ENCODE assay signal across 26 cellular contexts in the genomic region with DNA sequence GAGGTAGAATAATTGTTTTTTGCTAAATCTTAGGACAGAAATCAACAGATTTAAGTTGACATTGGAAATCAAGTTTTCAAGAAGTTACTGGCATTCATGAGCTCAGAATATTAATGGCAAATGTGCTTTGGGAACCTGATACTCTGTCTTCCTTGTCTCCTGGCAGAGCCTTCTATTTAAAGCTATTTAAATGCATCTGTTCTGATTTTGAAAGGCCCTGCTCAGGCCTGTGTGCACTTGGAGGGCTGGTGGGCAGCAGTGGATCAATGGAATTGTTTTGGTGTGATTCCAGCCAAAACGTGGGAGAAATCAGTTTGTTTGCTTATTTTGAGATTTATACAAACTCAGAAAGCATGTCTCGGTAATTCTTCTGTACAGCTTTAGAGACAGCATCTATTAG. TPM values are rescaled to one million over a fixed set of nuclear protein-coding genes. Genes with fewer than 3 reads are reported as not detected.
DNase-seq lines count a peak whose midpoint lies in the region; ATAC-seq and TF ChIP-seq lines count a peak whose summit lies in the region.
"Had no signal": no experiment of that assay in that cellular context is flagged by ENCODE, and none has a peak within 500 bp of the region (broad histone marks: within the 10 kb centered on the region; RNA-seq: fewer than 3 reads in every experiment).

No MANE protein-coding gene starts in this region.

- intact Hi-C loops in CD14-positive monocyte (cut with micrococcal nuclease): no loop called here

- peak overlapping the region; percentile 73 to 83 (median 75) for H3K27ac Mint-ChIP-seq in nephron
- H3K27ac Mint-ChIP-seq in CD14-positive monocyte: no peak overlapping the region
- H3K27ac Mint-ChIP-seq: activated CD4-positive, alpha-beta T cell treated with anti-CD3 and anti-CD28 coated beads, Interleukin-2, amount 10 ng/mL, durations not matched to agents 7 days and 5 days; CD4-positive, alpha-beta memory T cell; naive thymus-derived CD4-positive, alpha-beta T cell had no signal

- H3K36me3 Mint-ChIP-seq in nephron (ENCODE audit: low read depth) (peaks cover 35% of the 10 kb centered on the region), CD14-positive monocyte (no peaks in the 10 kb centered on the region)
- H3K36me3 Mint-ChIP-seq: CD4-positive, alpha-beta memory T cell; naive thymus-derived CD4-positive, alpha-beta T cell had no signal

- H3K4me3 Mint-ChIP-seq in nephron: peak overlapping the region in 1 of 3 experiments; percentile 63
- H3K4me3 Mint-ChIP-seq in CD14-positive monocyte: no peak overlapping the region
- H3K4me3 Mint-ChIP-seq: activated CD4-positive, alpha-beta T cell treated with anti-CD3 and anti-CD28 coated beads, Interleukin-2, amount 10 ng/mL, durations not matched to agents 7 days and 5 days; activated T-cell treated with anti-CD3 and anti-CD28 coated beads, Interleukin-2, amount 50 U/mL, for 4 hours; CD4-positive, alpha-beta memory T cell; naive thymus-derived CD4-positive, alpha-beta T cell had no signal

- DNase-seq in NCI-H2171 treated with DMSO at 0.1 percent for 48 hours (lab: John Stamatoyannopoulos, UW): peak; percentile 11
- DNase-seq in NCI-H2171 (lab: John Stamatoyannopoulos, UW): no peak
- peak; percentile 27 for DNase-seq in NCI-H524 treated with DMSO at 0.1 percent for 48 hours (lab: John Stamatoyannopoulos, UW)
- peak; percentile 63 for DNase-seq in fibroblast of peridontal ligament (ENCODE audit: extremely low read depth)
- DNase-seq in T-helper 2 cell: no peak
- DNase-seq in CD14-positive monocyte (ENCODE audit: low spot score): no peak
- DNase-seq: activated CD4-positive, alpha-beta T cell treated with anti-CD3 and anti-CD28 coated beads, Interleukin-2, amount 10 ng/mL, durations not matched to agents 7 days and 5 days; activated gamma-delta T cell treated with Interleukin-2 at 50 U/mL for 16 hours; activated T-cell treated with anti-CD3 and anti-CD28 coated beads, Interleukin-2, amount 50 U/mL, for 4 hours; adrenal gland; AML-193; body of pancreas; CD4-positive, alpha-beta memory T cell; mesendoderm; naive thymus-derived CD4-positive, alpha-beta T cell; NCI-H1417; NCI-H510A treated with DMSO at 0.1 percent for 48 hours; occipital lobe; PC-9; SHP77; stimulated activated naive CD8-positive, alpha-beta T cell treated with anti-CD3 and anti-CD28 coated beads, Interleukin-15, Interleukin-2, amounts not matched to agents 100 U/mL and 50 U/mL, for 24 hours; T1000; WERI-Rb-1 had no signal

- peaks cover 20% of the 10 kb centered on the region for H3K9me3 Mint-ChIP-seq in nephron
- H3K9me3 Mint-ChIP-seq in CD14-positive monocyte: peaks cover 0 to 10% (median 3%) of the 10 kb centered on the region in 7 donors

- H3K4me1 Mint-ChIP-seq in nephron (peaks cover 52% of the 10 kb centered on the region), CD14-positive monocyte (no peaks in the 10 kb centered on the region)
- H3K4me1 Mint-ChIP-seq: activated CD4-positive, alpha-beta T cell treated with anti-CD3 and anti-CD28 coated beads, Interleukin-2, amount 10 ng/mL, durations not matched to agents 7 days and 5 days; CD4-positive, alpha-beta memory T cell; naive thymus-derived CD4-positive, alpha-beta T cell had no signal

- TF ChIP-seq CTCF in nephron (IDR thresholded peaks at IDR 0.05; ENCODE audit: unreplicated experiment in 3 of 3): no peak
- TF ChIP-seq CTCF in CD14-positive monocyte (IDR thresholded peaks at IDR 0.05): no peak

- ATAC-seq in HG02884 (IDR thresholded peaks at IDR 0.05; ENCODE audit: unreplicated experiment): no peak
- ATAC-seq: activated T-cell treated with anti-CD3 and anti-CD28 coated beads, Interleukin-2, amount 50 U/mL, for 4 hours; body of pancreas; left lobe of liver; naive thymus-derived CD4-positive, alpha-beta T cell; stimulated activated naive CD8-positive, alpha-beta T cell treated with anti-CD3 and anti-CD28 coated beads, Interleukin-15, Interleukin-2, amounts not matched to agents 100 U/mL and 50 U/mL, for 24 hours had no signal

- H3K27me3 Mint-ChIP-seq in nephron (ENCODE audit: low read depth) (no peaks in the 10 kb centered on the region), CD14-positive monocyte (ENCODE audit: low read depth in 3 of 3) (peaks cover 0 to 2% (median 0%) of the 10 kb centered on the region in 3 donors)
- H3K27me3 Mint-ChIP-seq: activated CD4-positive, alpha-beta T cell treated with anti-CD3 and anti-CD28 coated beads, Interleukin-2, amount 10 ng/mL, durations not matched to agents 7 days and 5 days; CD4-positive, alpha-beta memory T cell; naive thymus-derived CD4-positive, alpha-beta T cell had no signal

RNA-seq across cellular contexts. Expression of a gene that starts 38.5 kb away (rescaled TPM):
- polyA plus RNA-seq in CD14-positive monocyte: not detected
- polyA plus RNA-seq: CD4-positive, alpha-beta memory T cell; naive thymus-derived CD4-positive, alpha-beta T cell had no signal

Comparison
In these comparisons a context has a peak if more than half of its experiments do, and no peak if none do; other contexts are left out.
1. DNase-seq: peak in NCI-H2171 treated with DMSO at 0.1 percent for 48 hours (single experiment), NCI-H524 treated with DMSO at 0.1 percent for 48 hours (single experiment) and fibroblast of peridontal ligament (single experiment); none in NCI-H2171 (single experiment), T-helper 2 cell (0 of 5) and CD14-positive monocyte (single experiment).
2. H3K27ac Mint-ChIP-seq: peak in nephron (3 of 3); none in CD14-positive monocyte (0 of 7).